Comparison of ENCODE assay signal across 1 cellular context in genomic region chr20:2687514-2687913, GRCh38.
TF ChIP-seq lines count a peak whose summit lies in the region.

No MANE protein-coding gene starts in this region.

TF ChIP-seq in HepG2, 621 proteins besides CTCF, POLR2A, EP300 and RAD21:
- TF ChIP-seq PBX2 (CRISPR knock-in tag; IDR thresholded peaks at IDR 0.05) (0 out of 2 replicates have a peak, but pooled peaks have one; percentile 9), ZBTB3 (CRISPR knock-in tag; IDR thresholded peaks at IDR 0.05; ENCODE audit: borderline replicate concordance, low read depth) (no peak)
TF ChIP-seq in HepG2: peak in this region for 1.
